Comparison of ENCODE assay signal across 27 cellular contexts in genomic region chr7:92205987-92206386, GRCh38. TPM values are rescaled to one million over a fixed set of nuclear protein-coding genes. Genes with fewer than 3 reads are reported as not detected.
"Had no signal": no experiment of that assay in that cellular context is flagged by ENCODE, and none has a peak within 500 bp of the region (broad histone marks: within the 10 kb centered on the region; RNA-seq: fewer than 3 reads in every experiment).

No MANE protein-coding gene starts in this region.

- H3K4me1 ChIP-seq: breast epithelium, heart right ventricle, left lung, parathyroid adenoma, tibial artery had no signal

- H3K27me3 ChIP-seq: breast epithelium, heart right ventricle, left lung, tibial artery had no signal

- H3K36me3 ChIP-seq: breast epithelium had no signal

- H2AFZ ChIP-seq: parathyroid adenoma had no signal

- H3K27ac ChIP-seq: breast epithelium, heart right ventricle, left lung, parathyroid adenoma, tibial artery had no signal

- DNase-seq: activated B cell treated with CpG ODN at 0.5 μM for 24 hours; activated CD4-positive, alpha-beta T cell treated with anti-CD3 and anti-CD28 coated beads for 4 hours; activated CD4-positive, alpha-beta T cell treated with anti-CD3 and anti-CD28 coated beads, Interleukin-2, amount 50 U/mL, for 48 hours; activated CD8-positive, alpha-beta memory T cell treated with anti-CD3 and anti-CD28 coated beads, Interleukin-2, amount 50 U/mL, for 48 hours; activated naive CD4-positive, alpha-beta T cell treated with Interleukin-2 at 50 U/mL for 16 hours; activated naive CD8-positive, alpha-beta T cell treated with anti-CD3 and anti-CD28 coated beads for 36 hours; activated T-cell treated with anti-CD3 and anti-CD28 coated beads, Interleukin-2, amount 50 U/mL, for 4 hours; effector CD4-positive, alpha-beta T cell; erythroblast; foreskin fibroblast; heart right ventricle; immature natural killer cell; kidney glomerular epithelial cell; left lung; midbrain; natural killer cell; right cardiac atrium; stimulated activated CD4-positive, alpha-beta T cell treated with anti-CD3 and anti-CD28 coated beads, Interleukin-12 subunit alpha, Interleukin-12 subunit beta, amount 100 ng/mL, for 4 hours; stimulated activated CD4-positive, alpha-beta T cell treated with anti-CD3 and anti-CD28 coated beads, Interleukin-4, amount 100 ng/mL, for 4 hours; stimulated activated naive CD8-positive, alpha-beta T cell treated with anti-CD3 and anti-CD28 coated beads, Interleukin-15, Interleukin-2, amounts not matched to agents 100 U/mL and 50 U/mL, for 24 hours; T-cell; tibial artery had no signal

- H3K4me3 ChIP-seq: breast epithelium, heart right ventricle, left lung, lung, tibial artery had no signal

- H3K9ac ChIP-seq: parathyroid adenoma had no signal

RNA-seq across cellular contexts. Expression of gene LRRD1, which starts 27.0 kb away (rescaled TPM):
- total RNA-seq: activated B cell treated with CpG ODN at 0.5 μM for 24 hours; activated CD8-positive, alpha-beta memory T cell treated with anti-CD3 and anti-CD28 coated beads for 36 hours; activated naive CD8-positive, alpha-beta T cell treated with anti-CD3 and anti-CD28 coated beads for 36 hours; activated T-cell treated with anti-CD3 and anti-CD28 coated beads, Interleukin-2, amount 50 U/mL, for 4 hours; natural killer cell; pulmonary artery endothelial cell; T-cell had no signal
- polyA plus RNA-seq: heart right ventricle, immature natural killer cell, right cardiac atrium had no signal
